ENCODE assay signal across 10 cellular contexts in genomic region chr15:52008698-52009434, GRCh38. TPM values are rescaled to one million over a fixed set of nuclear protein-coding genes. Genes with fewer than 3 reads are reported as not detected.
DNase-seq lines count a peak whose midpoint lies in the region; ATAC-seq, FAIRE-seq and TF ChIP-seq lines count a peak whose summit lies in the region.
"Had no signal": no experiment of that assay in that cellular context is flagged by ENCODE, and none has a peak within 500 bp of the region (broad histone marks: within the 10 kb centered on the region; RNA-seq: fewer than 3 reads in every experiment).

No MANE protein-coding gene starts in this region.

- ATAC-seq in HG03354 (IDR thresholded peaks at IDR 0.05; ENCODE audit: poor library complexity, severe bottlenecking, unreplicated experiment) = peak; percentile 30
- ATAC-seq in stimulated activated naive CD8-positive, alpha-beta T cell treated with anti-CD3 and anti-CD28 coated beads, Interleukin-15, amount 100 ng/mL, for 72 hours = no peak
- ATAC-seq: body of pancreas had no signal

- no peak for DNase-seq in GM12892 (ENCODE audit: insufficient read length)
- DNase-seq in mesendoderm = peak; percentile 93
- no peak for DNase-seq in DMS 273 treated with DMSO at 0.1 percent for 48 hours (lab: John Stamatoyannopoulos, UW)
- no peak for DNase-seq in stimulated activated naive CD8-positive, alpha-beta T cell treated with anti-CD3 and anti-CD28 coated beads, Interleukin-15, amount 100 ng/mL, for 72 hours
- DNase-seq in NCI-H128 (lab: John Stamatoyannopoulos, UW; ENCODE audit: unreplicated experiment) = no peak
- DNase-seq: body of pancreas had no signal

- H3K4me3 ChIP-seq in mesendoderm (ENCODE audit: low read length) = no peak overlapping the region
- H3K4me3 ChIP-seq: body of pancreas had no signal

- no peak overlapping the region for H3K27ac ChIP-seq in mesendoderm (ENCODE audit: low read depth, low read length)
- H3K27ac ChIP-seq: body of pancreas had no signal

- no peaks in the 10 kb centered on the region for H3K79me1 ChIP-seq in mesendoderm (ENCODE audit: low read length)

- peaks cover 2% of the 10 kb centered on the region for H3K36me3 Mint-ChIP-seq in T-helper 1 cell treated with Interleukin-12 subunit alpha and Interleukin-12 subunit beta and Interleukin-4 antibody, amounts not matched to agents 30 μg/mL and 1 μg/mL, for 36 hours (ENCODE audit: low read depth)

- H3K4ac ChIP-seq in mesendoderm (ENCODE audit: low read depth, low read length) = no peak overlapping the region

- no peak for TF ChIP-seq POLR2A in GM12892 (IDR thresholded peaks at IDR 0.05; ENCODE audit: low read depth, low read length)

- H2BK5ac ChIP-seq in mesendoderm (ENCODE audit: low read length) = no peak overlapping the region

- H2AK5ac ChIP-seq in mesendoderm (ENCODE audit: low read length) = no peak overlapping the region

- H4K5ac ChIP-seq in mesendoderm (ENCODE audit: low read length) = no peak overlapping the region

- peaks cover 59% of the 10 kb centered on the region for H3K4me1 Mint-ChIP-seq in T-helper 1 cell treated with Interleukin-12 subunit alpha and Interleukin-12 subunit beta and Interleukin-4 antibody, amounts not matched to agents 30 μg/mL and 1 μg/mL, for 36 hours (ENCODE audit: low read depth)
- peaks cover 71% of the 10 kb centered on the region for H3K4me1 Mint-ChIP-seq in stimulated activated naive CD8-positive, alpha-beta T cell treated with anti-CD3 and anti-CD28 coated beads, Interleukin-15, amount 100 ng/mL, for 72 hours

- H3K36me3 ChIP-seq in mesendoderm (ENCODE audit: control insufficient read depth, insufficient read depth, low read length) = no peaks in the 10 kb centered on the region

- WGBS in mesendoderm (ENCODE audit: extremely low coverage, insufficient coverage, low lambda C conversion rate) = no CpG with 5 or more reads among the region's 2 CpGs

- H3K79me2 ChIP-seq in mesendoderm (ENCODE audit: control insufficient read depth, insufficient read depth, low read length) = no peaks in the 10 kb centered on the region

- FAIRE-seq in GM12892 (lab: Jason Lieb, UNC) = peak; percentile 87
- FAIRE-seq: frontal cortex, H1 had no signal

- no peak overlapping the region for H3K4me2 ChIP-seq in mesendoderm (ENCODE audit: low read length)

- H4K8ac ChIP-seq in mesendoderm (ENCODE audit: low read depth, low read length) = no peak overlapping the region

- H3K27me3 ChIP-seq in mesendoderm (ENCODE audit: insufficient read depth, low read length, poor library complexity) = no peaks in the 10 kb centered on the region
- H3K27me3 ChIP-seq: body of pancreas had no signal

- peak overlapping the region; percentile 80 for H3K27ac Mint-ChIP-seq in T-helper 1 cell treated with Interleukin-12 subunit alpha and Interleukin-12 subunit beta and Interleukin-4 antibody, amounts not matched to agents 30 μg/mL and 1 μg/mL, for 36 hours
- H3K27ac Mint-ChIP-seq in stimulated activated naive CD8-positive, alpha-beta T cell treated with anti-CD3 and anti-CD28 coated beads, Interleukin-15, amount 100 ng/mL, for 72 hours = no peak overlapping the region

- no peaks in the 10 kb centered on the region for H3K4me1 ChIP-seq in mesendoderm (ENCODE audit: control insufficient read depth, low read depth, low read length)

- no peak overlapping the region for H2BK15ac ChIP-seq in mesendoderm (replicated peaks; ENCODE audit: low read depth)

- H3K4me3 Mint-ChIP-seq in T-helper 1 cell treated with Interleukin-12 subunit alpha and Interleukin-12 subunit beta and Interleukin-4 antibody, amounts not matched to agents 30 μg/mL and 1 μg/mL, for 36 hours = peak overlapping the region; percentile 17
- H3K4me3 Mint-ChIP-seq in stimulated activated naive CD8-positive, alpha-beta T cell treated with anti-CD3 and anti-CD28 coated beads, Interleukin-15, amount 100 ng/mL, for 72 hours = no peak overlapping the region

- H3K18ac ChIP-seq in mesendoderm (ENCODE audit: low read length) = no peak overlapping the region

- no peaks in the 10 kb centered on the region for H3K27me3 Mint-ChIP-seq in T-helper 1 cell treated with Interleukin-12 subunit alpha and Interleukin-12 subunit beta and Interleukin-4 antibody, amounts not matched to agents 30 μg/mL and 1 μg/mL, for 36 hours (ENCODE audit: low read depth)
- H3K27me3 Mint-ChIP-seq in stimulated activated naive CD8-positive, alpha-beta T cell treated with anti-CD3 and anti-CD28 coated beads, Interleukin-15, amount 100 ng/mL, for 72 hours = no peaks in the 10 kb centered on the region

- H3K9me3 Mint-ChIP-seq in T-helper 1 cell treated with Interleukin-12 subunit alpha and Interleukin-12 subunit beta and Interleukin-4 antibody, amounts not matched to agents 30 μg/mL and 1 μg/mL, for 36 hours = no peaks in the 10 kb centered on the region
- H3K9me3 Mint-ChIP-seq in stimulated activated naive CD8-positive, alpha-beta T cell treated with anti-CD3 and anti-CD28 coated beads, Interleukin-15, amount 100 ng/mL, for 72 hours = no peaks in the 10 kb centered on the region

- no peak overlapping the region for H3K56ac ChIP-seq in mesendoderm (ENCODE audit: low read length)

- no peak overlapping the region for H2BK120ac ChIP-seq in mesendoderm (ENCODE audit: low read depth, low read length)

- H3K9ac ChIP-seq in mesendoderm (ENCODE audit: low read length) = no peak overlapping the region

- no peak overlapping the region for H3K23ac ChIP-seq in mesendoderm (ENCODE audit: low read length)

RNA-seq across cellular contexts. Expression of gene MAPK6, which starts 10.2 kb away (rescaled TPM):
- 48.3 TPM for polyA plus RNA-seq in GM12892 (2012; ENCODE audit: missing spikeins)
- polyA plus RNA-seq in mesendoderm (2013, experiment 1 of 2) = 70.7 TPM
- 71.6 TPM for polyA plus RNA-seq in mesendoderm (2013, experiment 2 of 2)

RNA-seq across cellular contexts. Expression of gene LEO1, which starts 37.3 kb away (rescaled TPM):
- polyA plus RNA-seq in GM12892 (2012; ENCODE audit: missing spikeins) = 26.9 TPM
- polyA plus RNA-seq in mesendoderm (2013, experiment 1 of 2) = 37.0 TPM
- 37.0 TPM for polyA plus RNA-seq in mesendoderm (2013, experiment 2 of 2)
